1 cellular context compared by ENCODE assay signal in the genomic region with DNA sequence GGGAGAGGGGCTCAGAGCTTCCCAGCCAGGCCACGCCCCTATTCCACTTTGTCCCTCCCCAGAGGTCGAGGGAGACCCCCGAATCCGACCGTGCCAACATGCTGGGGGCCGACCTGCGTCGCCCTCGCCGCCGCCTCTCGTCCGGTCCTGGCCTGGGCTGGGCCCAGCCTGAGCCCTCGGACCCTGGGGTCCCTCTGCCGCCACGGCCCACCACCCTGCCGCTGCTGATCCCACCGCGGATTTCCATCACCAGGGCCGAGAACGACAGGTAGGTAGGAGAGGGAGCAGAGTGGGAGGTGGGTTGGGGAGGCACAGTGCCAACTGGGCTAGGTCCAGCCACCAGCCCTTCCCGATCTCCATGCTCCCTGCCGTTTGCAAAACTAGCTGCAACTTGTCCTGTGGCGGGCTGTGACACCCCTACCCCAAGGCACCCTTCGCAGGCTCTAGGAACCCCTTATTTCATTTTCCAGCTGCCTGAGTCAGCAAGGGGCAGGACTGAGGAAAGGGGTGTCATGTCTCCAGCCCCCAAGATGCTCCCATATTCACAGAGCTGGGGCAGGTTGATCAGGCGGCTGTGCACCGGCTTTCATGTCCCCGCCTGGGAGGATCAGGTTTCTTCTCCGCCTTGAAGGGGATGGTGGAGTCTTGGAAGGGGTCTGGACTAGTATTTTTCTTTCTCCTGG.
TF ChIP-seq lines count a peak whose summit lies in the region.

No MANE protein-coding gene starts in this region.

TF ChIP-seq in K562, 482 proteins besides CTCF, POLR2A, EP300 and RAD21 (continued from another document):
- TF ChIP-seq, protein P1, sequence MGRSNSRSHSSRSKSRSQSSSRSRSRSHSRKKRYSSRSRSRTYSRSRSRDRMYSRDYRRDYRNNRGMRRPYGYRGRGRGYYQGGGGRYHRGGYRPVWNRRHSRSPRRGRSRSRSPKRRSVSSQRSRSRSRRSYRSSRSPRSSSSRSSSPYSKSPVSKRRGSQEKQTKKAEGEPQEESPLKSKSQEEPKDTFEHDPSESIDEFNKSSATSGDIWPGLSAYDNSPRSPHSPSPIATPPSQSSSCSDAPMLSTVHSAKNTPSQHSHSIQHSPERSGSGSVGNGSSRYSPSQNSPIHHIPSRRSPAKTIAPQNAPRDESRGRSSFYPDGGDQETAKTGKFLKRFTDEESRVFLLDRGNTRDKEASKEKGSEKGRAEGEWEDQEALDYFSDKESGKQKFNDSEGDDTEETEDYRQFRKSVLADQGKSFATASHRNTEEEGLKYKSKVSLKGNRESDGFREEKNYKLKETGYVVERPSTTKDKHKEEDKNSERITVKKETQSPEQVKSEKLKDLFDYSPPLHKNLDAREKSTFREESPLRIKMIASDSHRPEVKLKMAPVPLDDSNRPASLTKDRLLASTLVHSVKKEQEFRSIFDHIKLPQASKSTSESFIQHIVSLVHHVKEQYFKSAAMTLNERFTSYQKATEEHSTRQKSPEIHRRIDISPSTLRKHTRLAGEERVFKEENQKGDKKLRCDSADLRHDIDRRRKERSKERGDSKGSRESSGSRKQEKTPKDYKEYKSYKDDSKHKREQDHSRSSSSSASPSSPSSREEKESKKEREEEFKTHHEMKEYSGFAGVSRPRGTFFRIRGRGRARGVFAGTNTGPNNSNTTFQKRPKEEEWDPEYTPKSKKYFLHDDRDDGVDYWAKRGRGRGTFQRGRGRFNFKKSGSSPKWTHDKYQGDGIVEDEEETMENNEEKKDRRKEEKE (IDR thresholded peaks at IDR 0.05; ENCODE audit: borderline replicate concordance in 1 of 2, control insufficient read depth in 1 of 2, low read depth in 2 of 2, low read length in 1 of 2) = no peak
- TF ChIP-seq SP1 (CRISPR knock-in tag; IDR thresholded peaks at IDR 0.05) (peak; percentile 13; the same call in 1 of the 2 replicates), MBD2 (IDR thresholded peaks at IDR 0.05; ENCODE audit: borderline replicate concordance, low read depth) (no peak), ZNF589 (CRISPR knock-in tag; IDR thresholded peaks at IDR 0.05; ENCODE audit: low read depth) (no peak), GTF2F1 (IDR thresholded peaks at IDR 0.05; ENCODE audit: low read depth, low read length) (no peak), FOXA3 (CRISPR knock-in tag; conservative IDR thresholded peaks at IDR 0.05 in 1 of 2, IDR thresholded peaks at IDR 0.05 in 1 of 2) (0 out of 4 replicates have a peak, but pooled peaks of 1 of the 2 experiments have one; percentile 37), KLF10 (CRISPR knock-in tag; IDR thresholded peaks at IDR 0.05) (no peak), ESRRB (CRISPR knock-in tag; IDR thresholded peaks at IDR 0.05; ENCODE audit: borderline replicate concordance) (no peak), ZNF778 (CRISPR knock-in tag; IDR thresholded peaks at IDR 0.05) (no peak)
- TF ChIP-seq, protein P2, sequence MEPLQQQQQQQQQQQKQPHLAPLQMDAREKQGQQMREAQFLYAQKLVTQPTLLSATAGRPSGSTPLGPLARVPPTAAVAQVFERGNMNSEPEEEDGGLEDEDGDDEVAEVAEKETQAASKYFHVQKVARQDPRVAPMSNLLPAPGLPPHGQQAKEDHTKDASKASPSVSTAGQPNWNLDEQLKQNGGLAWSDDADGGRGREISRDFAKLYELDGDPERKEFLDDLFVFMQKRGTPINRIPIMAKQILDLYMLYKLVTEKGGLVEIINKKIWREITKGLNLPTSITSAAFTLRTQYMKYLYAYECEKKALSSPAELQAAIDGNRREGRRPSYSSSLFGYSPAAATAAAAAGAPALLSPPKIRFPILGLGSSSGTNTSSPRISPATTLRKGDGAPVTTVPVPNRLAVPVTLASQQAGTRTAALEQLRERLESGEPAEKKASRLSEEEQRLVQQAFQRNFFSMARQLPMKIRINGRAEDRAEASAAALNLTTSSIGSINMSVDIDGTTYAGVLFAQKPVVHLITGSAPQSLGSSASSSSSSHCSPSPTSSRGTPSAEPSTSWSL (CRISPR knock-in tag; IDR thresholded peaks at IDR 0.05; ENCODE audit: borderline replicate concordance) = no peak
